In genomic region chr2:48113767-48114166, GRCh38 we compare ENCODE assay signal across 10 cellular contexts.
A peak's percentile ranks its signal among the peaks of the same experiment; 100 is the strongest.
DNase-seq lines count a peak whose midpoint lies in the region; ATAC-seq and TF ChIP-seq lines count a peak whose summit lies in the region.
"Had no signal": no experiment of that assay in that cellular context is flagged by ENCODE, and none has a peak within 500 bp of the region (broad histone marks: within the 10 kb centered on the region; RNA-seq: fewer than 3 reads in every experiment).

No MANE protein-coding gene starts in this region.

- H3K4me3 ChIP-seq in endodermal cell (ENCODE audit: low read length) (no peak overlapping the region), body of pancreas (no peak overlapping the region)
- H3K4me3 ChIP-seq in effector memory CD4-positive, alpha-beta T cell (ENCODE audit: insufficient read depth, low read depth, low read length, poor library complexity, severe bottlenecking): no peak overlapping the region
- H3K4me3 ChIP-seq: lung had no signal

- intact Hi-C loops in activated CD8-positive, alpha-beta T cell treated with anti-CD3 and anti-CD28 coated beads for 36 hours (cut with micrococcal nuclease): no loop called here
- intact Hi-C loops in body of pancreas (cut with DNase I): no loop called here

- H3K27me3 ChIP-seq in endodermal cell (ENCODE audit: control insufficient read depth, insufficient read depth, low read length, poor library complexity, severe bottlenecking): no peaks in the 10 kb centered on the region
- no peaks in the 10 kb centered on the region for H3K27me3 ChIP-seq in body of pancreas
- H3K27me3 ChIP-seq in effector memory CD4-positive, alpha-beta T cell (replicated peaks; ENCODE audit: control insufficient read depth, insufficient read depth, low read length, poor library complexity, severe bottlenecking): no peaks in the 10 kb centered on the region

- H3K27ac ChIP-seq in endodermal cell (ENCODE audit: low read depth, low read length) (no peak overlapping the region), body of pancreas (peak overlapping the region in 1 of 4 donors; percentile 7)
- no peak overlapping the region for H3K27ac ChIP-seq in effector memory CD4-positive, alpha-beta T cell (ENCODE audit: insufficient read depth, low read length, poor library complexity, severe bottlenecking)

- ATAC-seq in activated CD8-positive, alpha-beta T cell treated with anti-CD3 and anti-CD28 coated beads for 36 hours: no peak
- ATAC-seq in activated CD8-positive, alpha-beta T cell treated with anti-CD3 and anti-CD28 coated beads, Interleukin-2, amount 10 ng/mL, durations not matched to agents 7 days and 5 days: no peak
- peak in 1 of 2 donors; percentile 21 for ATAC-seq in stimulated activated naive B cell treated with anti-CD40 and anti-IgM and Interleukin-4, amounts not matched to agents 10 μg/mL and 1 μg/mL and 100 μg/mL, for 72 hours (replicated peaks)
- ATAC-seq in body of pancreas: no peak

- no peaks in the 10 kb centered on the region for H3K36me3 ChIP-seq in endodermal cell (ENCODE audit: control insufficient read depth, insufficient read depth, low read length)
- no peaks in the 10 kb centered on the region for H3K36me3 ChIP-seq in body of pancreas (replicated peaks in 1 of 2; ENCODE audit: insufficient read depth in 1 of 2, low read depth in 2 of 2)
- H3K36me3 ChIP-seq in effector memory CD4-positive, alpha-beta T cell (ENCODE audit: control insufficient read depth, insufficient read depth, low read length): no peaks in the 10 kb centered on the region

- CTCF ChIA-PET in activated CD8-positive, alpha-beta T cell treated with anti-CD3 and anti-CD28 coated beads for 36 hours (lab: Charles Lee): interaction anchor here (0.8 to 1.6 kb wide), 5 partner anchors 126 to 308 kb away, joined by 3 to 6 read pairs (median 3); no protein-coding TSS in a partner anchor
- CTCF ChIA-PET in activated CD8-positive, alpha-beta T cell treated with anti-CD3 and anti-CD28 coated beads, Interleukin-2, amount 10 ng/mL, durations not matched to agents 7 days and 5 days (lab: Charles Lee): interaction anchor here (0.7 to 1.9 kb wide), 5 partner anchors 9 to 307 kb away, joined by 3 to 10 read pairs (median 3); no protein-coding TSS in a partner anchor

- no peak overlapping the region for H3K9ac ChIP-seq in endodermal cell (ENCODE audit: extremely low read depth, low read length, poor library complexity, severe bottlenecking)

- no peak for TF ChIP-seq POLR2A in body of pancreas (IDR thresholded peaks at IDR 0.05)

- H3K9me3 Mint-ChIP-seq in activated CD8-positive, alpha-beta T cell treated with anti-CD3 and anti-CD28 coated beads for 36 hours: no peaks in the 10 kb centered on the region
- no peaks in the 10 kb centered on the region for H3K9me3 Mint-ChIP-seq in activated CD8-positive, alpha-beta T cell treated with anti-CD3 and anti-CD28 coated beads, Interleukin-2, amount 10 ng/mL, durations not matched to agents 7 days and 5 days (ENCODE audit: insufficient read depth)
- H3K9me3 Mint-ChIP-seq in endodermal cell: no peaks in the 10 kb centered on the region
- H3K9me3 Mint-ChIP-seq in stimulated activated naive B cell treated with anti-CD40 and anti-IgM and Interleukin-4, amounts not matched to agents 10 μg/mL and 1 μg/mL and 100 μg/mL, for 72 hours: no peaks in the 10 kb centered on the region

- H3K9me3 ChIP-seq in endodermal cell (ENCODE audit: control insufficient read depth, low read length) (no peaks in the 10 kb centered on the region), body of pancreas (no peaks in the 10 kb centered on the region)
- no peaks in the 10 kb centered on the region for H3K9me3 ChIP-seq in effector memory CD4-positive, alpha-beta T cell (ENCODE audit: control insufficient read depth, low read length)

- no peaks in the 10 kb centered on the region for H3K27me3 Mint-ChIP-seq in activated CD8-positive, alpha-beta T cell treated with anti-CD3 and anti-CD28 coated beads for 36 hours
- H3K27me3 Mint-ChIP-seq in activated CD8-positive, alpha-beta T cell treated with anti-CD3 and anti-CD28 coated beads, Interleukin-2, amount 10 ng/mL, durations not matched to agents 7 days and 5 days (ENCODE audit: low read depth): no peaks in the 10 kb centered on the region
- H3K27me3 Mint-ChIP-seq in endodermal cell (ENCODE audit: insufficient read depth): peaks cover 3% of the 10 kb centered on the region
- H3K27me3 Mint-ChIP-seq in stimulated activated naive B cell treated with anti-CD40 and anti-IgM and Interleukin-4, amounts not matched to agents 10 μg/mL and 1 μg/mL and 100 μg/mL, for 72 hours: no peaks in the 10 kb centered on the region

- H3K36me3 Mint-ChIP-seq in activated CD8-positive, alpha-beta T cell treated with anti-CD3 and anti-CD28 coated beads for 36 hours (ENCODE audit: low read depth): no peaks in the 10 kb centered on the region
- no peaks in the 10 kb centered on the region for H3K36me3 Mint-ChIP-seq in activated CD8-positive, alpha-beta T cell treated with anti-CD3 and anti-CD28 coated beads, Interleukin-2, amount 10 ng/mL, durations not matched to agents 7 days and 5 days (ENCODE audit: low read depth)
- H3K36me3 Mint-ChIP-seq in endodermal cell (ENCODE audit: low read depth): peaks cover 2% of the 10 kb centered on the region
- no peaks in the 10 kb centered on the region for H3K36me3 Mint-ChIP-seq in stimulated activated naive B cell treated with anti-CD40 and anti-IgM and Interleukin-4, amounts not matched to agents 10 μg/mL and 1 μg/mL and 100 μg/mL, for 72 hours

- POLR2A ChIA-PET in activated CD8-positive, alpha-beta T cell treated with anti-CD3 and anti-CD28 coated beads for 36 hours (lab: Charles Lee): no interaction called here
- POLR2A ChIA-PET in activated CD8-positive, alpha-beta T cell treated with anti-CD3 and anti-CD28 coated beads, Interleukin-2, amount 10 ng/mL, durations not matched to agents 7 days and 5 days (lab: Charles Lee): no interaction called here

- no peak overlapping the region for H3K4me3 Mint-ChIP-seq in activated CD8-positive, alpha-beta T cell treated with anti-CD3 and anti-CD28 coated beads for 36 hours
- H3K4me3 Mint-ChIP-seq in activated CD8-positive, alpha-beta T cell treated with anti-CD3 and anti-CD28 coated beads, Interleukin-2, amount 10 ng/mL, durations not matched to agents 7 days and 5 days: no peak overlapping the region
- no peak overlapping the region for H3K4me3 Mint-ChIP-seq in endodermal cell
- no peak overlapping the region for H3K4me3 Mint-ChIP-seq in stimulated activated naive B cell treated with anti-CD40 and anti-IgM and Interleukin-4, amounts not matched to agents 10 μg/mL and 1 μg/mL and 100 μg/mL, for 72 hours

- peaks cover 17% of the 10 kb centered on the region for H3K4me1 Mint-ChIP-seq in activated CD8-positive, alpha-beta T cell treated with anti-CD3 and anti-CD28 coated beads for 36 hours (ENCODE audit: low read depth)
- H3K4me1 Mint-ChIP-seq in activated CD8-positive, alpha-beta T cell treated with anti-CD3 and anti-CD28 coated beads, Interleukin-2, amount 10 ng/mL, durations not matched to agents 7 days and 5 days (ENCODE audit: low read depth): peaks cover 24% of the 10 kb centered on the region
- peaks cover 18% of the 10 kb centered on the region for H3K4me1 Mint-ChIP-seq in endodermal cell
- H3K4me1 Mint-ChIP-seq in stimulated activated naive B cell treated with anti-CD40 and anti-IgM and Interleukin-4, amounts not matched to agents 10 μg/mL and 1 μg/mL and 100 μg/mL, for 72 hours: peaks cover 18 to 31% of the 10 kb centered on the region in 2 donors

- peak overlapping the region; percentile 53 for H3K27ac Mint-ChIP-seq in activated CD8-positive, alpha-beta T cell treated with anti-CD3 and anti-CD28 coated beads for 36 hours
- no peak overlapping the region for H3K27ac Mint-ChIP-seq in activated CD8-positive, alpha-beta T cell treated with anti-CD3 and anti-CD28 coated beads, Interleukin-2, amount 10 ng/mL, durations not matched to agents 7 days and 5 days
- H3K27ac Mint-ChIP-seq in endodermal cell: peak overlapping the region; percentile 10
- H3K27ac Mint-ChIP-seq in stimulated activated naive B cell treated with anti-CD40 and anti-IgM and Interleukin-4, amounts not matched to agents 10 μg/mL and 1 μg/mL and 100 μg/mL, for 72 hours: peak overlapping the region; percentile 56

- no peak for DNase-seq in activated CD8-positive, alpha-beta T cell treated with anti-CD3 and anti-CD28 coated beads for 36 hours
- no peak for DNase-seq in activated CD8-positive, alpha-beta T cell treated with anti-CD3 and anti-CD28 coated beads, Interleukin-2, amount 10 ng/mL, durations not matched to agents 7 days and 5 days
- peak; percentile 37 for DNase-seq in MV-4-11 (lab: John Stamatoyannopoulos, UW)
- DNase-seq in endodermal cell: no peak
- DNase-seq in stimulated activated naive B cell treated with anti-CD40 and anti-IgM and Interleukin-4, amounts not matched to agents 10 μg/mL and 1 μg/mL and 100 μg/mL, for 72 hours: no peak
- no peak for DNase-seq in body of pancreas
- DNase-seq in effector memory CD4-positive, alpha-beta T cell: no peak
- no peak for DNase-seq in SW480 (ENCODE audit: low spot score)
- DNase-seq: retina had no signal

- WGBS in endodermal cell (ENCODE audit: insufficient coverage in 1 of 2, insufficient read length in 1 of 2), 2 experiments: 100% methylated on average over 1 of the region's 1 CpG
- WGBS in body of pancreas, 2 donors: 8 to 14% methylated on average over 1 of the region's 1 CpG

- TF ChIP-seq CTCF in activated CD8-positive, alpha-beta T cell treated with anti-CD3 and anti-CD28 coated beads for 36 hours (IDR thresholded peaks at IDR 0.05): no peak
- TF ChIP-seq CTCF in endodermal cell (conservative IDR thresholded peaks at IDR 0.05) (no peak), body of pancreas (IDR thresholded peaks at IDR 0.05) (no peak)

- H3K4me1 ChIP-seq in endodermal cell (ENCODE audit: control insufficient read depth, insufficient read depth, low read length): peaks cover 12% of the 10 kb centered on the region
- H3K4me1 ChIP-seq in body of pancreas: peaks cover 21% of the 10 kb centered on the region
- no peaks in the 10 kb centered on the region for H3K4me1 ChIP-seq in effector memory CD4-positive, alpha-beta T cell (ENCODE audit: control insufficient read depth, insufficient read depth, low read length, poor library complexity, severe bottlenecking)
